Comparison of ENCODE assay signal across 8 cellular contexts in the genomic region with DNA sequence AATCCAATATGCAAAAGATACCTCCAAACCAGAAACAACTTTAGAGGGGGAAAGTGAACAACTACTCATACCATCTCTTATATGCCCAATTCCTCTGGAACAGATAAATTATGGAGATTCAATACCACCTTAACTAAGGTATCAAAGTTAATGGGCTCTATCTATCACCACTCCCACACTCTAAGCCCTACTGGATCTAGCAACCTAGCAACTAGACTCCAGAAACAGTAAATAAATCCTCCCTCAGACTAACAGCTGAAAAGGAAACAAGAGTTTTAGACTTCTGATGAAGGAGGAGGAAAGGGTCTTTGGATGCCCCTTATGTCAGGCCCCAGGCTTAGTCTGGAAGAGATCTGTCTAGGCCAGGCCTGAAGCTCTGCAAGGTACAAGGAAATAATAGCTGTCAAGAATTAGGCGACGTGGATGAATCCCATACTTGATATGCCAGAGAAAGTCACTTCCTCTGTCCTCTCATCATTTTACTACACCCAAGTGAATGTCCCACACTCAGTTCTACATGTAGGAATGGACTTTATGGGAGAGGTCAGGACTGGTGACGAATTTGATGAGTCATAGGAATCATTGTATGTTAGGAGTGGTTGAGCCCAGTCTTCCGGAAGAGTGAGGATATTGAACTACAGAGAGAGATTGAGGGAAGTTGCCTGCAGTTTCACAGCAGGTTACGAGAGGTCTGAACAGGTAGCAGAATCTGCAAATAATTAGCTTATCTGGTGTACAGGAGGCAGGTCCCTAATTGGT.
DNase-seq lines count a peak whose midpoint lies in the region; ATAC-seq and TF ChIP-seq lines count a peak whose summit lies in the region.

No MANE protein-coding gene starts in this region.

- H3K4me3 ChIP-seq in AG09309 (ENCODE audit: control insufficient read depth, low read depth, low read length) (no peak overlapping the region), mesenchymal stem cell (ENCODE audit: insufficient read depth in 1 of 2, low read depth in 1 of 2, low read length in 2 of 2) (no peak overlapping the region)

- no peak for TF ChIP-seq CTCF in AG09309 (IDR thresholded peaks at IDR 0.05; ENCODE audit: control insufficient read depth, insufficient read depth, low read depth, low read length, missing control alignments)

- H3K4ac ChIP-seq in mesenchymal stem cell (ENCODE audit: low read depth in 1 of 2, low read length in 2 of 2), result no peak overlapping the region

- H3K23ac ChIP-seq in mesenchymal stem cell (ENCODE audit: low read length in 2 of 2), result no peak overlapping the region

- 16% methylated on average over 5 of the region's 5 CpGs for WGBS in mesenchymal stem cell

- H3K4me1 Mint-ChIP-seq in central memory CD8-positive, alpha-beta T cell, result peaks cover 59% of the 10 kb centered on the region

- no peak overlapping the region for H4K8ac ChIP-seq in mesenchymal stem cell (ENCODE audit: low read length)

- no peaks in the 10 kb centered on the region for H3K9me3 ChIP-seq in mesenchymal stem cell (ENCODE audit: control insufficient read depth, low read length)

- intact Hi-C loops in head of caudate nucleus (cut with DNase I), result no loop called here

- ATAC-seq in central memory CD8-positive, alpha-beta T cell (replicated peaks; ENCODE audit: extremely low read depth, poor library complexity, severe bottlenecking), result peak; percentile 74

- H2AK5ac ChIP-seq in mesenchymal stem cell (ENCODE audit: low read length, severe bottlenecking), result peak overlapping the region; percentile 78

- peak overlapping the region; percentile 14 for H3K4me2 ChIP-seq in mesenchymal stem cell (ENCODE audit: low read length, poor library complexity, severe bottlenecking)

- H3K27ac Mint-ChIP-seq in central memory CD8-positive, alpha-beta T cell (ENCODE audit: low read depth), result peak overlapping the region; percentile 67

- H2BK15ac ChIP-seq in mesenchymal stem cell (ENCODE audit: low read depth, poor library complexity, severe bottlenecking), result no peak overlapping the region

- H3K9ac ChIP-seq in mesenchymal stem cell (ENCODE audit: low read length), result peak overlapping the region; percentile 64

- peak overlapping the region; percentile 85 for H3K27ac ChIP-seq in mesenchymal stem cell (ENCODE audit: low read length, poor library complexity, severe bottlenecking)

- H3K14ac ChIP-seq in mesenchymal stem cell (ENCODE audit: low read length in 2 of 2), result no peak overlapping the region

- peaks cover 11% of the 10 kb centered on the region for H3K79me1 ChIP-seq in mesenchymal stem cell (replicated peaks; ENCODE audit: low read length, poor library complexity, severe bottlenecking)

- no peaks in the 10 kb centered on the region for H3K9me3 Mint-ChIP-seq in central memory CD8-positive, alpha-beta T cell

- no peaks in the 10 kb centered on the region for H3K36me3 ChIP-seq in mesenchymal stem cell (ENCODE audit: control insufficient read depth in 1 of 2, insufficient read depth in 2 of 2, low read depth in 1 of 2, low read length in 2 of 2)

- H2BK5ac ChIP-seq in mesenchymal stem cell (ENCODE audit: low read depth, low read length, poor library complexity, severe bottlenecking), result no peak overlapping the region

- no peaks in the 10 kb centered on the region for H3K27me3 Mint-ChIP-seq in central memory CD8-positive, alpha-beta T cell

- H3K18ac ChIP-seq in mesenchymal stem cell (ENCODE audit: low read depth in 1 of 2, low read length in 2 of 2), result peak overlapping the region; percentile 29 to 55

- H2BK120ac ChIP-seq in mesenchymal stem cell (ENCODE audit: low read depth, low read length), result no peak overlapping the region

- no peak overlapping the region for H4K91ac ChIP-seq in mesenchymal stem cell (ENCODE audit: low read length)

- H3K4me3 Mint-ChIP-seq in central memory CD8-positive, alpha-beta T cell, result no peak overlapping the region

- H2BK12ac ChIP-seq in mesenchymal stem cell (ENCODE audit: low read length in 2 of 2), result peak overlapping the region in 1 of 2 experiments; percentile 42

- peaks cover 2% of the 10 kb centered on the region for H3K36me3 Mint-ChIP-seq in central memory CD8-positive, alpha-beta T cell (ENCODE audit: insufficient read depth)

- DNase-seq in AG09309 (ENCODE audit: low read depth) (peak; percentile 64), HT-29 (ENCODE audit: low spot score) (peak; percentile 98), mesenchymal stem cell (peak; percentile 97), NOMO-1 treated with DMSO at 0.1 percent for 48 hours (lab: John Stamatoyannopoulos, UW; ENCODE audit: unreplicated experiment) (no peak), germinal center (ENCODE audit: low spot score) (no peak), NAMALWA (ENCODE audit: low spot score) (no peak), head of caudate nucleus (no peak)
- no peak for DNase-seq in central memory CD8-positive, alpha-beta T cell (ENCODE audit: low spot score in 2 of 2)

- no peak overlapping the region for H2AFZ ChIP-seq in mesenchymal stem cell (ENCODE audit: low read depth, low read length)

- H3K4me1 ChIP-seq in mesenchymal stem cell (ENCODE audit: control insufficient read depth, insufficient read depth, low read depth, low read length), result peaks cover 4% of the 10 kb centered on the region

- no peaks in the 10 kb centered on the region for H3K27me3 ChIP-seq in mesenchymal stem cell (ENCODE audit: control insufficient read depth in 1 of 2, insufficient read depth in 1 of 2, low read length in 2 of 2)

Comparison
In these comparisons a context has a peak if more than half of its experiments do, and no peak if none do; other contexts are left out.
1. DNase-seq: peak in AG09309 (single experiment), HT-29 (single experiment) and mesenchymal stem cell (single experiment); none in central memory CD8-positive, alpha-beta T cell (0 of 2), NOMO-1 treated with DMSO at 0.1 percent for 48 hours (single experiment), germinal center (single experiment), NAMALWA (single experiment) and head of caudate nucleus (0 of 42).